Comparison of ENCODE assay signal across 17 cellular contexts in genomic region chr1:60055336-60055735, GRCh38. TPM values are rescaled to one million over a fixed set of nuclear protein-coding genes. Genes with fewer than 3 reads are reported as not detected.
"Had no signal": no experiment of that assay in that cellular context is flagged by ENCODE, and none has a peak within 500 bp of the region (broad histone marks: within the 10 kb centered on the region; RNA-seq: fewer than 3 reads in every experiment).

No MANE protein-coding gene starts in this region.

- H3K9me3 ChIP-seq: testis, upper lobe of right lung had no signal

- H3K36me3 ChIP-seq: sigmoid colon, upper lobe of right lung had no signal

- H3K27me3 ChIP-seq: sigmoid colon, testis had no signal

- ATAC-seq: activated CD4-positive, alpha-beta T cell treated with anti-CD3 and anti-CD28 coated beads for 36 hours; activated T-cell treated with anti-CD3 and anti-CD28 coated beads, Interleukin-2, amount 50 U/mL, for 72 hours; T-cell; upper lobe of right lung had no signal

- DNase-seq: activated CD4-positive, alpha-beta memory T cell treated with anti-CD3 and anti-CD28 coated beads, Interleukin-2, amount 10 ng/mL, durations not matched to agents 7 days and 5 days; activated CD4-positive, alpha-beta T cell treated with anti-CD3 and anti-CD28 coated beads for 36 hours; activated naive CD8-positive, alpha-beta T cell treated with anti-CD3 and anti-CD28 coated beads, Interleukin-2, amount 10 ng/mL, durations not matched to agents 7 days and 5 days; activated T-cell treated with anti-CD3 and anti-CD28 coated beads, Interleukin-2, amount 50 U/mL, for 72 hours; aorta; effector memory CD4-positive, alpha-beta T cell; erythroblast; immature natural killer cell; sigmoid colon; stimulated activated CD4-positive, alpha-beta T cell treated with anti-CD3 and anti-CD28 coated beads, Interleukin-4, amount 100 ng/mL, for 1 hour; stimulated activated CD8-positive, alpha-beta memory T cell treated with anti-CD3 and anti-CD28 coated beads, Interleukin-4, amount 100 ng/mL, for 48 hours; T-cell; testis; upper lobe of right lung had no signal

- H3K4me1 ChIP-seq: sigmoid colon, testis, upper lobe of right lung had no signal

- H3K4me3 ChIP-seq: sigmoid colon, testis, upper lobe of right lung had no signal

- H3K27ac ChIP-seq: sigmoid colon, testis, upper lobe of right lung, VCaP had no signal

RNA-seq across cellular contexts. Expression of gene C1orf87, which starts 18.2 kb away (rescaled TPM):
- total RNA-seq: activated CD4-positive, alpha-beta memory T cell treated with anti-CD3 and anti-CD28 coated beads, Interleukin-2, amount 10 ng/mL, durations not matched to agents 7 days and 5 days; activated CD4-positive, alpha-beta T cell treated with anti-CD3 and anti-CD28 coated beads for 36 hours; activated naive CD8-positive, alpha-beta T cell treated with anti-CD3 and anti-CD28 coated beads, Interleukin-2, amount 10 ng/mL, durations not matched to agents 7 days and 5 days; activated T-cell treated with anti-CD3 and anti-CD28 coated beads, Interleukin-2, amount 50 U/mL, for 72 hours; omental fat pad; pulmonary artery endothelial cell; sigmoid colon; T-cell had no signal
- polyA plus RNA-seq: immature natural killer cell, sigmoid colon had no signal
